Comparison of ENCODE assay signal across 18 cellular contexts in genomic region chr1:214801191-214801590, GRCh38.
"Had no signal": no experiment of that assay in that cellular context is flagged by ENCODE, and none has a peak within 500 bp of the region (broad histone marks: within the 10 kb centered on the region; RNA-seq: fewer than 3 reads in every experiment).

No MANE protein-coding gene starts in this region.

- ATAC-seq: activated naive CD8-positive, alpha-beta T cell treated with anti-CD3 and anti-CD28 coated beads, Interleukin-2, amount 50 U/mL, for 24 hours; left lung; T-cell had no signal

- H3K27me3 ChIP-seq: esophagus squamous epithelium, left lung, tibial nerve had no signal

- H3K36me3 Mint-ChIP-seq: activated naive CD4-positive, alpha-beta T cell treated with anti-CD3 and anti-CD28 coated beads, Interleukin-2, amount 10 ng/mL, durations not matched to agents 7 days and 5 days; T-cell had no signal

- DNase-seq: activated CD4-positive, alpha-beta T cell treated with anti-CD3 and anti-CD28 coated beads, Interleukin-2, amount 10 ng/mL, durations not matched to agents 7 days and 5 days; activated CD8-positive, alpha-beta memory T cell treated with anti-CD3 and anti-CD28 coated beads, Interleukin-2, amount 50 U/mL, for 48 hours; activated effector memory CD4-positive, alpha-beta T cell treated with Interleukin-2 at 50 U/mL for 16 hours; activated naive CD4-positive, alpha-beta T cell treated with anti-CD3 and anti-CD28 coated beads, Interleukin-2, amount 10 ng/mL, durations not matched to agents 7 days and 5 days; activated naive CD8-positive, alpha-beta T cell treated with anti-CD3 and anti-CD28 coated beads, Interleukin-2, amount 50 U/mL, for 24 hours; activated T-cell treated with anti-CD3 and anti-CD28 coated beads, Interleukin-2, amount 50 U/mL, for 48 hours; anterior cingulate cortex; cerebellar nuclear complex; cortex of kidney; esophagus squamous epithelium; left lung; midbrain; stimulated activated CD4-positive, alpha-beta T cell treated with anti-CD3 and anti-CD28 coated beads, Interleukin-2, amount 100 ng/mL, for 24 hours; T-cell; T-helper 9 cell had no signal

- H3K4me1 ChIP-seq: esophagus squamous epithelium, left lung, tibial nerve had no signal

- H3K27me3 Mint-ChIP-seq: activated CD4-positive, alpha-beta T cell treated with anti-CD3 and anti-CD28 coated beads, Interleukin-2, amount 10 ng/mL, durations not matched to agents 7 days and 5 days; activated naive CD4-positive, alpha-beta T cell treated with anti-CD3 and anti-CD28 coated beads, Interleukin-2, amount 10 ng/mL, durations not matched to agents 7 days and 5 days; activated naive CD8-positive, alpha-beta T cell treated with anti-CD3 and anti-CD28 coated beads, Interleukin-2, amount 50 U/mL, for 24 hours had no signal

- H3K9me3 ChIP-seq: esophagus squamous epithelium had no signal

- H3K9me3 Mint-ChIP-seq: activated CD4-positive, alpha-beta T cell treated with anti-CD3 and anti-CD28 coated beads, Interleukin-2, amount 10 ng/mL, durations not matched to agents 7 days and 5 days; activated naive CD4-positive, alpha-beta T cell treated with anti-CD3 and anti-CD28 coated beads, Interleukin-2, amount 10 ng/mL, durations not matched to agents 7 days and 5 days; activated naive CD8-positive, alpha-beta T cell treated with anti-CD3 and anti-CD28 coated beads, Interleukin-2, amount 50 U/mL, for 24 hours had no signal

- H3K36me3 ChIP-seq: esophagus squamous epithelium, left lung, tibial nerve had no signal

- H3K27ac ChIP-seq: esophagus squamous epithelium, left lung, tibial nerve had no signal

- H3K4me1 Mint-ChIP-seq: activated CD4-positive, alpha-beta T cell treated with anti-CD3 and anti-CD28 coated beads, Interleukin-2, amount 10 ng/mL, durations not matched to agents 7 days and 5 days; activated naive CD4-positive, alpha-beta T cell treated with anti-CD3 and anti-CD28 coated beads, Interleukin-2, amount 10 ng/mL, durations not matched to agents 7 days and 5 days; activated naive CD8-positive, alpha-beta T cell treated with anti-CD3 and anti-CD28 coated beads, Interleukin-2, amount 50 U/mL, for 24 hours; T-cell had no signal

- H3K4me3 ChIP-seq: esophagus squamous epithelium, left lung, tibial nerve had no signal

- H3K4me3 Mint-ChIP-seq: activated CD4-positive, alpha-beta T cell treated with anti-CD3 and anti-CD28 coated beads, Interleukin-2, amount 10 ng/mL, durations not matched to agents 7 days and 5 days; activated naive CD4-positive, alpha-beta T cell treated with anti-CD3 and anti-CD28 coated beads, Interleukin-2, amount 10 ng/mL, durations not matched to agents 7 days and 5 days; activated naive CD8-positive, alpha-beta T cell treated with anti-CD3 and anti-CD28 coated beads, Interleukin-2, amount 50 U/mL, for 24 hours; nephron; stimulated activated naive CD8-positive, alpha-beta T cell treated with anti-CD3 and anti-CD28 coated beads, Interleukin-15, Interleukin-2, amounts not matched to agents 100 ng/mL and 50 ng/mL, for 24 hours; T-cell had no signal

- H3K27ac Mint-ChIP-seq: activated CD4-positive, alpha-beta T cell treated with anti-CD3 and anti-CD28 coated beads, Interleukin-2, amount 10 ng/mL, durations not matched to agents 7 days and 5 days; activated naive CD4-positive, alpha-beta T cell treated with anti-CD3 and anti-CD28 coated beads, Interleukin-2, amount 10 ng/mL, durations not matched to agents 7 days and 5 days; activated naive CD8-positive, alpha-beta T cell treated with anti-CD3 and anti-CD28 coated beads, Interleukin-2, amount 50 U/mL, for 24 hours; nephron; stimulated activated naive CD8-positive, alpha-beta T cell treated with anti-CD3 and anti-CD28 coated beads, Interleukin-15, Interleukin-2, amounts not matched to agents 100 ng/mL and 50 ng/mL, for 24 hours; T-cell had no signal
